Comparison of ENCODE assay signal across 14 cellular contexts in genomic region chr14:30875788-30876053, GRCh38. TPM values are rescaled to one million over a fixed set of nuclear protein-coding genes. Genes with fewer than 3 reads are reported as not detected.
DNase-seq lines count a peak whose midpoint lies in the region; ATAC-seq, FAIRE-seq and TF ChIP-seq lines count a peak whose summit lies in the region.
"Had no signal": no experiment of that assay in that cellular context is flagged by ENCODE, and none has a peak within 500 bp of the region (broad histone marks: within the 10 kb centered on the region; RNA-seq: fewer than 3 reads in every experiment).

No MANE protein-coding gene starts in this region.

- no peaks in the 10 kb centered on the region for H3K9me3 Mint-ChIP-seq in stimulated activated naive CD8-positive, alpha-beta T cell treated with anti-CD3 and anti-CD28 coated beads, Interleukin-15, Interleukin-2, amounts not matched to agents 100 ng/mL and 50 ng/mL, for 24 hours
- H3K9me3 Mint-ChIP-seq in activated naive CD8-positive, alpha-beta T cell (ENCODE audit: low read depth), result no peaks in the 10 kb centered on the region

- FAIRE-seq in keratinocyte (lab: Jason Lieb, UNC), result no peak
- FAIRE-seq: GM12878, urothelium cell line had no signal

- H3K9ac ChIP-seq in keratinocyte (ENCODE audit: control insufficient read depth, extremely low read depth, insufficient read depth, low read length), result no peak overlapping the region

- no peaks in the 10 kb centered on the region for H3K9me3 ChIP-seq in keratinocyte (ENCODE audit: control insufficient read depth, low read depth, low read length)
- H3K9me3 ChIP-seq: ascending aorta had no signal

- H3K4me3 Mint-ChIP-seq in stimulated activated naive CD8-positive, alpha-beta T cell treated with anti-CD3 and anti-CD28 coated beads, Interleukin-15, Interleukin-2, amounts not matched to agents 100 ng/mL and 50 ng/mL, for 24 hours, result peak overlapping the region; percentile 79
- H3K4me3 Mint-ChIP-seq in activated naive CD8-positive, alpha-beta T cell, result peak overlapping the region; percentile 77

- no peak overlapping the region for H2AFZ ChIP-seq in keratinocyte (ENCODE audit: control insufficient read depth, low read length)

- peak overlapping the region; percentile 21 for H3K27ac Mint-ChIP-seq in stimulated activated naive CD8-positive, alpha-beta T cell treated with anti-CD3 and anti-CD28 coated beads, Interleukin-15, Interleukin-2, amounts not matched to agents 100 ng/mL and 50 ng/mL, for 24 hours
- no peak overlapping the region for H3K27ac Mint-ChIP-seq in activated naive CD8-positive, alpha-beta T cell

- no peaks in the 10 kb centered on the region for H3K79me2 ChIP-seq in keratinocyte (ENCODE audit: control insufficient read depth, insufficient read depth, low read length)

- DNase-seq in stimulated activated naive CD8-positive, alpha-beta T cell treated with anti-CD3 and anti-CD28 coated beads, Interleukin-15, Interleukin-2, amounts not matched to agents 100 U/mL and 50 U/mL, for 24 hours, result no peak
- DNase-seq in keratinocyte (ENCODE audit: low read depth, low spot score) (no peak), mesenteric fat pad (ENCODE audit: low spot score) (no peak), putamen (ENCODE audit: low spot score) (no peak), NCI-H345 (lab: John Stamatoyannopoulos, UW) (no peak)
- DNase-seq: activated CD4-positive, alpha-beta T cell treated with anti-CD3 and anti-CD28 coated beads for 1 hour; left cardiac atrium; RPMI8226 had no signal

- no peaks in the 10 kb centered on the region for H3K36me3 Mint-ChIP-seq in stimulated activated naive CD8-positive, alpha-beta T cell treated with anti-CD3 and anti-CD28 coated beads, Interleukin-15, Interleukin-2, amounts not matched to agents 100 ng/mL and 50 ng/mL, for 24 hours (ENCODE audit: low read depth)
- H3K36me3 Mint-ChIP-seq in activated naive CD8-positive, alpha-beta T cell, result peaks cover 3% of the 10 kb centered on the region

- peaks cover 16% of the 10 kb centered on the region for H3K4me1 Mint-ChIP-seq in stimulated activated naive CD8-positive, alpha-beta T cell treated with anti-CD3 and anti-CD28 coated beads, Interleukin-15, Interleukin-2, amounts not matched to agents 100 ng/mL and 50 ng/mL, for 24 hours (ENCODE audit: low read depth)
- peaks cover 12% of the 10 kb centered on the region for H3K4me1 Mint-ChIP-seq in activated naive CD8-positive, alpha-beta T cell (ENCODE audit: low read depth)

- H3K36me3 ChIP-seq in keratinocyte (ENCODE audit: control insufficient read depth in 2 of 2, extremely low read depth in 1 of 2, insufficient read depth in 2 of 2, low read length in 2 of 2), result no peaks in the 10 kb centered on the region
- H3K36me3 ChIP-seq: ascending aorta had no signal

- no peak for TF ChIP-seq CTCF in keratinocyte (optimal IDR thresholded peaks at IDR 0.05 in 1 of 3, IDR thresholded peaks at IDR 0.05 in 1 of 3, conservative IDR thresholded peaks at IDR 0.05 in 1 of 3; ENCODE audit: extremely low read depth in 1 of 3, insufficient read depth in 2 of 3, low read length in 3 of 3)

- H3K4me1 ChIP-seq in keratinocyte (ENCODE audit: control insufficient read depth, extremely low read depth, insufficient read depth, low read length), result no peaks in the 10 kb centered on the region

- peaks cover 45% of the 10 kb centered on the region for H3K27me3 Mint-ChIP-seq in stimulated activated naive CD8-positive, alpha-beta T cell treated with anti-CD3 and anti-CD28 coated beads, Interleukin-15, Interleukin-2, amounts not matched to agents 100 ng/mL and 50 ng/mL, for 24 hours
- H3K27me3 Mint-ChIP-seq in activated naive CD8-positive, alpha-beta T cell, result peaks cover 27% of the 10 kb centered on the region

- H3K4me2 ChIP-seq in keratinocyte (ENCODE audit: control insufficient read depth, extremely low read depth, insufficient read depth, low read depth, low read length), result peak overlapping the region; percentile 65

- peak overlapping the region in 1 of 3 experiments; percentile 65 for H3K4me3 ChIP-seq in keratinocyte (ENCODE audit: control insufficient read depth in 2 of 3, extremely low read depth in 1 of 3, insufficient read depth in 2 of 3, low read depth in 1 of 3, low read length in 3 of 3)

- no peak for ATAC-seq in stimulated activated naive CD8-positive, alpha-beta T cell treated with anti-CD3 and anti-CD28 coated beads, Interleukin-15, Interleukin-2, amounts not matched to agents 100 U/mL and 50 U/mL, for 24 hours
- ATAC-seq in GM18498 (IDR thresholded peaks at IDR 0.05; ENCODE audit: unreplicated experiment), result no peak

- dilution Hi-C loops in keratinocyte (cut with MboI; ENCODE audit: extremely low pct_ligation_motif_present, low sequenced_read_pairs), result no loop called here

- no peaks in the 10 kb centered on the region for H4K20me1 ChIP-seq in keratinocyte (ENCODE audit: control insufficient read depth, extremely low read depth, insufficient read depth, low read length)

- no peak overlapping the region for H3K27ac ChIP-seq in keratinocyte (ENCODE audit: control insufficient read depth, insufficient read depth, low read length)
- H3K27ac ChIP-seq: ascending aorta had no signal

- H3K27me3 ChIP-seq in keratinocyte (ENCODE audit: control insufficient read depth, extremely low read depth, insufficient read depth, low read length), result peaks cover 35% of the 10 kb centered on the region

- H3K9me1 ChIP-seq in keratinocyte (ENCODE audit: control insufficient read depth, extremely low read depth, insufficient read depth, low read length), result no peaks in the 10 kb centered on the region

RNA-seq across cellular contexts. Expression of gene COCH, which starts 1.4 kb away (rescaled TPM):
- 0.03 TPM in 1 of 3 replicates, not detected in the others for polyA plus RNA-seq in keratinocyte
- polyA plus RNA-seq in keratinocyte (2011; ENCODE audit: low read depth), result not detected
- not detected in 2 replicates for polyA plus RNA-seq in keratinocyte (2011; cell fraction: cytosol; rRNA removed)
- not detected in 2 replicates for polyA plus RNA-seq in keratinocyte (2011; cell fraction: nucleus; rRNA removed)
- polyA plus RNA-seq in keratinocyte (2012; ENCODE audit: low replicate concordance), result not detected in 2 replicates
- 0.19 TPM in 1 of 3 replicates, not detected in the others for polyA minus RNA-seq in keratinocyte
- polyA minus RNA-seq in keratinocyte (2011; cell fraction: cytosol; rRNA and poly(A)+ RNA removed), result not detected
- not detected in 2 replicates for polyA minus RNA-seq in keratinocyte (2011; cell fraction: nucleus; rRNA and poly(A)+ RNA removed)
- 5.8 TPM for total RNA-seq in mesenteric fat pad
